In genomic region chr12:26867084-26867483, GRCh38 we compare ENCODE assay signal across 13 cellular contexts. TPM values are rescaled to one million over a fixed set of nuclear protein-coding genes. Genes with fewer than 3 reads are reported as not detected.
A peak's percentile ranks its signal among the peaks of the same experiment; 100 is the strongest.
DNase-seq lines count a peak whose midpoint lies in the region; ATAC-seq and TF ChIP-seq lines count a peak whose summit lies in the region.
"Had no signal": no experiment of that assay in that cellular context is flagged by ENCODE, and none has a peak within 500 bp of the region (broad histone marks: within the 10 kb centered on the region; RNA-seq: fewer than 3 reads in every experiment).

No MANE protein-coding gene starts in this region.

- H3K4me1 ChIP-seq in BLaER1 treated with 17β-estradiol and CSF1 and Interleukin-3, amounts not matched to agents 10 nM and 100 nM: peaks cover 6 to 15% (median 10%) of the 10 kb centered on the region in 10 experiments; a peak in 17 of 20 replicates
- H3K4me1 ChIP-seq in OCI-LY1 (ENCODE audit: insufficient read depth, low read length, severe bottlenecking): peaks cover 30% of the 10 kb centered on the region

- H2AFZ ChIP-seq in OCI-LY1 (ENCODE audit: low read length): peak overlapping the region; percentile 88; the same call in 1 of the 2 replicates

- H3K9me2 ChIP-seq in OCI-LY1 (ENCODE audit: low read depth, low read length): no peaks in the 10 kb centered on the region

- no peaks in the 10 kb centered on the region for H3K79me2 ChIP-seq in OCI-LY1 (ENCODE audit: insufficient read depth, low read length)

- H3K36me3 ChIP-seq in BLaER1 treated with 17β-estradiol and CSF1 and Interleukin-3, amounts not matched to agents 10 nM and 100 nM: no peaks in the 10 kb centered on the region
- no peaks in the 10 kb centered on the region for H3K36me3 ChIP-seq in OCI-LY1 (ENCODE audit: insufficient read depth, low read length)

- H3K27ac ChIP-seq in BLaER1 treated with 17β-estradiol and CSF1 and Interleukin-3, amounts not matched to agents 10 nM and 100 nM: no peak overlapping the region
- peak overlapping the region; percentile 84 for H3K27ac ChIP-seq in OCI-LY1 (ENCODE audit: low read depth, low read length, poor library complexity, severe bottlenecking)

- H4K20me1 ChIP-seq in BLaER1 treated with 17β-estradiol and CSF1 and Interleukin-3, amounts not matched to agents 10 nM and 100 nM: no peaks in the 10 kb centered on the region
- no peaks in the 10 kb centered on the region for H4K20me1 ChIP-seq in OCI-LY1 (ENCODE audit: insufficient read depth, low read length)

- no peak for TF ChIP-seq CTCF in OCI-LY1 (IDR thresholded peaks at IDR 0.05; ENCODE audit: low read length)

- ATAC-seq in HG03025 (IDR thresholded peaks at IDR 0.05; ENCODE audit: low FRiP score, unreplicated experiment): peak; percentile 62
- ATAC-seq: PC-3 had no signal

- peak; percentile 35 for DNase-seq in GM19240 (ENCODE audit: insufficient read length, low spot score)
- no peak for DNase-seq in NCI-H187 (lab: John Stamatoyannopoulos, UW)
- DNase-seq in anterior cingulate cortex (lab: John Stamatoyannopoulos, UW): no peak
- DNase-seq in DMS79 (lab: John Stamatoyannopoulos, UW): no peak
- DNase-seq in cerebellum (ENCODE audit: low spot score): no peak
- DNase-seq: activated T-cell treated with anti-CD3 and anti-CD28 coated beads, Interleukin-2, amount 50 U/mL, for 1 hour; CD4-positive, alpha-beta memory T cell; mesenchymal stem cell; PC-3; stimulated activated CD4-positive, alpha-beta T cell treated with anti-CD3 and anti-CD28 coated beads, Interleukin-15, amount 100 ng/mL, for 24 hours had no signal

- no peak overlapping the region for H3K9ac ChIP-seq in BLaER1 treated with 17β-estradiol and CSF1 and Interleukin-3, amounts not matched to agents 10 nM and 100 nM
- H3K9ac ChIP-seq in OCI-LY1 (ENCODE audit: low read length): peak overlapping the region; percentile 49; the same call in 1 of the 2 replicates

- no peak overlapping the region for H3K4me3 ChIP-seq in BLaER1 treated with 17β-estradiol and CSF1 and Interleukin-3, amounts not matched to agents 10 nM and 100 nM
- H3K4me3 ChIP-seq in OCI-LY1 (ENCODE audit: low read depth, low read length, poor library complexity, severe bottlenecking): no peak overlapping the region

- peaks cover under 1 to 8% (median 2%) of the 10 kb centered on the region in 11 experiments; a peak in 13 of 22 replicates for H3K9me3 ChIP-seq in BLaER1 treated with 17β-estradiol and CSF1 and Interleukin-3, amounts not matched to agents 10 nM and 100 nM (replicated peaks in 1 of 11)
- no peaks in the 10 kb centered on the region for H3K9me3 ChIP-seq in OCI-LY1 (ENCODE audit: low read length)

- no peaks in the 10 kb centered on the region for H3K27me3 ChIP-seq in BLaER1 treated with 17β-estradiol and CSF1 and Interleukin-3, amounts not matched to agents 10 nM and 100 nM
- no peaks in the 10 kb centered on the region for H3K27me3 ChIP-seq in OCI-LY1 (ENCODE audit: insufficient read depth, low read length)

- H3K4me2 ChIP-seq in BLaER1 treated with 17β-estradiol and CSF1 and Interleukin-3, amounts not matched to agents 10 nM and 100 nM: peak overlapping the region; percentile 12 to 61 (median 44); a peak in 19 of 22 replicates
- H3K4me2 ChIP-seq in OCI-LY1 (ENCODE audit: low read length): peak overlapping the region; percentile 45; the same call in 1 of the 2 replicates

- no peaks in the 10 kb centered on the region for H3F3A ChIP-seq in OCI-LY1 (ENCODE audit: insufficient read depth, low read length)

RNA-seq across cellular contexts. Expression of gene ITPR2, which starts 34.1 kb away (rescaled TPM):
- 38.6 TPM for total RNA-seq in cerebellum
